Comparison of ENCODE assay signal across 24 cellular contexts in genomic region chr19:4656102-4656501, GRCh38.
"Had no signal": no experiment of that assay in that cellular context is flagged by ENCODE, and none has a peak within 500 bp of the region (broad histone marks: within the 10 kb centered on the region; RNA-seq: fewer than 3 reads in every experiment).

No MANE protein-coding gene starts in this region.

- H3K27ac ChIP-seq: pancreas, thyroid gland, vagina had no signal

- H3K4me1 ChIP-seq: pancreas, thyroid gland, vagina had no signal

- DNase-seq: effector memory CD4-positive, alpha-beta T cell; hypothalamus; immature natural killer cell; islet precursor cell; kidney glomerular epithelial cell; left colon; left ventricle myocardium superior; natural killer cell; occipital lobe; pancreas; stimulated activated CD4-positive, alpha-beta T cell treated with anti-CD3 and anti-CD28 coated beads, Interleukin-12 subunit alpha, Interleukin-12 subunit beta, amount 100 ng/mL, for 4 hours; stimulated activated CD4-positive, alpha-beta T cell treated with anti-CD3 and anti-CD28 coated beads, Interleukin-1b, Interleukin-23, amount 100 ng/mL, for 48 hours; stimulated activated CD4-positive, alpha-beta T cell treated with anti-CD3 and anti-CD28 coated beads, Interleukin-4, amount 100 ng/mL, for 1 hour; stimulated activated CD8-positive, alpha-beta memory T cell treated with anti-CD3 and anti-CD28 coated beads, Interleukin-4, amount 100 ng/mL, for 48 hours; stimulated activated naive CD4-positive, alpha-beta T cell; stimulated activated naive CD8-positive, alpha-beta T cell treated with anti-CD3 and anti-CD28 coated beads, Interleukin-15, amount 100 ng/mL, for 72 hours; thyroid gland; trophoblast cell had no signal

- H3K9me3 Mint-ChIP-seq: dendritic cell treated with granulocyte-macrophage colony-stimulating factor and Interleukin-4, amounts not matched to agents 40 ng/mL and 50 ng/mL, for 4 days; immature natural killer cell; memory B cell; natural killer cell; stimulated activated naive CD8-positive, alpha-beta T cell treated with anti-CD3 and anti-CD28 coated beads, Interleukin-15, amount 100 ng/mL, for 72 hours had no signal

- H3K9me3 ChIP-seq: pancreas, thyroid gland, vagina had no signal

- H3K27ac Mint-ChIP-seq: dendritic cell treated with granulocyte-macrophage colony-stimulating factor and Interleukin-4, amounts not matched to agents 40 ng/mL and 50 ng/mL, for 4 days; stimulated activated naive CD8-positive, alpha-beta T cell treated with anti-CD3 and anti-CD28 coated beads, Interleukin-15, amount 100 ng/mL, for 72 hours had no signal

- H3K27me3 Mint-ChIP-seq: dendritic cell treated with granulocyte-macrophage colony-stimulating factor and Interleukin-4, amounts not matched to agents 40 ng/mL and 50 ng/mL, for 4 days; memory B cell; stimulated activated naive CD8-positive, alpha-beta T cell treated with anti-CD3 and anti-CD28 coated beads, Interleukin-15, amount 100 ng/mL, for 72 hours had no signal

- H3K27me3 ChIP-seq: pancreas, thyroid gland, vagina had no signal

- H3K36me3 Mint-ChIP-seq: natural killer cell had no signal

- ATAC-seq: left colon; left ventricle myocardium superior; natural killer cell; sciatic nerve; stimulated activated naive CD8-positive, alpha-beta T cell treated with anti-CD3 and anti-CD28 coated beads, Interleukin-15, amount 100 ng/mL, for 72 hours had no signal

- H3K4me3 ChIP-seq: lung, pancreas, smooth muscle cell, thyroid gland, vagina had no signal

- H3K4me3 Mint-ChIP-seq: dendritic cell treated with granulocyte-macrophage colony-stimulating factor and Interleukin-4, amounts not matched to agents 40 ng/mL and 50 ng/mL, for 4 days; memory B cell; natural killer cell; stimulated activated naive CD8-positive, alpha-beta T cell treated with anti-CD3 and anti-CD28 coated beads, Interleukin-15, amount 100 ng/mL, for 72 hours had no signal
